12 cellular contexts compared by ENCODE assay signal in the genomic region with DNA sequence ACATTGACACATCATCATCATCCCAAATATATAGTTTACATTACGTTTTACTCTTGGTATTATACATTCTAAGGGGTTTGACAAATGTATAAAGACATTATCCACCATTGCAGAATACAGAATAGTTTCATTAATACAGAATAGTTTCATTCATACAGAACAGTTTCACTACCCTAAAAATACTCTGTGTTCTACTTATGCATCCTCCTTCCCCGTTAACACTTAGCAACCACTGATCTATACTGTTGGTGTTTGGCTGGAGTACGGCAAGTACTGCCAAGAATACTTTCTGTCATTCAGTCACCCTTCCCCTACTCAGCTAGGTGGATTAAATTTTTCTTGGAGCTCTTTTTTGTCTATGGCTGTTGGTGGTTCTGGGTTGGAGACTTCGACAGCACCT. TPM values are rescaled to one million over a fixed set of nuclear protein-coding genes. Genes with fewer than 3 reads are reported as not detected.
A peak's percentile ranks its signal among the peaks of the same experiment; 100 is the strongest.
DNase-seq lines count a peak whose midpoint lies in the region; ATAC-seq lines count a peak whose summit lies in the region.
"Had no signal": no experiment of that assay in that cellular context is flagged by ENCODE, and none has a peak within 500 bp of the region (broad histone marks: within the 10 kb centered on the region; RNA-seq: fewer than 3 reads in every experiment).

No MANE protein-coding gene starts in this region.

- ATAC-seq in GM18907 (IDR thresholded peaks at IDR 0.05; ENCODE audit: unreplicated experiment) (peak; percentile 96), GM21576 (IDR thresholded peaks at IDR 0.05; ENCODE audit: unreplicated experiment) (peak; percentile 98), HG03108 (IDR thresholded peaks at IDR 0.05; ENCODE audit: unreplicated experiment) (peak; percentile 86)
- ATAC-seq in central memory CD8-positive, alpha-beta T cell (replicated peaks; ENCODE audit: extremely low read depth, poor library complexity, severe bottlenecking), result peak; percentile 32

- no peak for DNase-seq in central memory CD8-positive, alpha-beta T cell (ENCODE audit: low spot score in 2 of 2)
- DNase-seq in activated naive CD8-positive, alpha-beta T cell treated with anti-CD3 and anti-CD28 coated beads for 36 hours, result no peak
- DNase-seq in activated T-cell treated with anti-CD3 and anti-CD28 coated beads, Interleukin-2, amount 50 U/mL, for 1 hour, result no peak
- no peak for DNase-seq in cerebellar nuclear complex (lab: John Stamatoyannopoulos, UW)
- DNase-seq: activated CD4-positive, alpha-beta T cell treated with anti-CD3 and anti-CD28 coated beads, Interleukin-2, amount 10 ng/mL, durations not matched to agents 7 days and 5 days; DMS 273 treated with DMSO at 0.1 percent for 48 hours; head of caudate nucleus; NCI-H2227 treated with DMSO at 0.1 percent for 48 hours had no signal

- no peaks in the 10 kb centered on the region for H3K9me3 Mint-ChIP-seq in central memory CD8-positive, alpha-beta T cell
- no peaks in the 10 kb centered on the region for H3K9me3 Mint-ChIP-seq in activated naive CD8-positive, alpha-beta T cell treated with anti-CD3 and anti-CD28 coated beads for 36 hours
- H3K9me3 Mint-ChIP-seq: activated CD4-positive, alpha-beta T cell treated with anti-CD3 and anti-CD28 coated beads, Interleukin-2, amount 10 ng/mL, durations not matched to agents 7 days and 5 days had no signal

- no peaks in the 10 kb centered on the region for H3K27me3 Mint-ChIP-seq in central memory CD8-positive, alpha-beta T cell
- no peaks in the 10 kb centered on the region for H3K27me3 Mint-ChIP-seq in activated naive CD8-positive, alpha-beta T cell treated with anti-CD3 and anti-CD28 coated beads for 36 hours
- H3K27me3 Mint-ChIP-seq: activated CD4-positive, alpha-beta T cell treated with anti-CD3 and anti-CD28 coated beads, Interleukin-2, amount 10 ng/mL, durations not matched to agents 7 days and 5 days; activated naive CD8-positive, alpha-beta T cell had no signal

- H3K4me3 Mint-ChIP-seq in central memory CD8-positive, alpha-beta T cell, result no peak overlapping the region
- no peak overlapping the region for H3K4me3 Mint-ChIP-seq in activated naive CD8-positive, alpha-beta T cell treated with anti-CD3 and anti-CD28 coated beads for 36 hours
- H3K4me3 Mint-ChIP-seq: activated CD4-positive, alpha-beta T cell treated with anti-CD3 and anti-CD28 coated beads, Interleukin-2, amount 10 ng/mL, durations not matched to agents 7 days and 5 days; activated naive CD8-positive, alpha-beta T cell had no signal

- H3K27ac Mint-ChIP-seq in central memory CD8-positive, alpha-beta T cell (ENCODE audit: low read depth), result no peak overlapping the region
- H3K27ac Mint-ChIP-seq in activated naive CD8-positive, alpha-beta T cell treated with anti-CD3 and anti-CD28 coated beads for 36 hours, result no peak overlapping the region
- H3K27ac Mint-ChIP-seq: activated CD4-positive, alpha-beta T cell treated with anti-CD3 and anti-CD28 coated beads, Interleukin-2, amount 10 ng/mL, durations not matched to agents 7 days and 5 days; activated naive CD8-positive, alpha-beta T cell had no signal

- H3K36me3 Mint-ChIP-seq in central memory CD8-positive, alpha-beta T cell (ENCODE audit: insufficient read depth), result no peaks in the 10 kb centered on the region
- H3K36me3 Mint-ChIP-seq in activated naive CD8-positive, alpha-beta T cell treated with anti-CD3 and anti-CD28 coated beads for 36 hours, result no peaks in the 10 kb centered on the region
- H3K36me3 Mint-ChIP-seq: activated naive CD8-positive, alpha-beta T cell had no signal

- H3K4me1 Mint-ChIP-seq in central memory CD8-positive, alpha-beta T cell, result no peaks in the 10 kb centered on the region
- H3K4me1 Mint-ChIP-seq in activated naive CD8-positive, alpha-beta T cell treated with anti-CD3 and anti-CD28 coated beads for 36 hours, result no peaks in the 10 kb centered on the region

RNA-seq across cellular contexts. Expression of a gene that starts 33.4 kb away (rescaled TPM):
- 1 to 10 TPM in 1 of 2 experiments, under 1 TPM in 1; 0.74 to 2.4 TPM for total RNA-seq in activated naive CD8-positive, alpha-beta T cell treated with anti-CD3 and anti-CD28 coated beads for 36 hours

Comparison
In these comparisons a context has a peak if more than half of its experiments do, and no peak if none do; other contexts are left out.
1. ATAC-seq: peak in every context shown above with its lines; median percentile 98 in GM21576; 96 in GM18907; 86 in HG03108; 32 in central memory CD8-positive, alpha-beta T cell.